ENCODE assay signal across 36 cellular contexts in the genomic region with DNA sequence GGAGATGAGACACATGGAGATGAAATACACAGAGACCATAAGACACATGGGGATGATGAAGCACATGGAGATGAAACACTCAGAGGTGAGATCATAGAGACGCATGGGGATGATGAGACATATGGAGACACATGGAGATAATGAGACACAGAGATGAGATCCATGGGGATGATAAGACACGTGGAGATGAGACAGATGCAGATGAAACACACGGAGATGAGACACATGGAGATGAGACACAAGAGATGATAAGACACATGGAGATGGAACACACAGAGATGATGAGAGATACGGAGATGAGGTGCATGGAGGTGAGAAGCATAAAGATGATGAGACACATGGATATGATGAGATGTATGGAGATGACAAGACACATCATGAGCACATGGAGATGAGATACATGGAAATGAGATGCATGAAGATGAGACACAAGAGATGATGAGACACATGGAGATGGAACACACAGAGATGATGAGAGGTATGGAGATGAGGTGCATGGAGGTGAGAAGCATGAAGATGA.
DNase-seq lines count a peak whose midpoint lies in the region; ATAC-seq, FAIRE-seq and TF ChIP-seq lines count a peak whose summit lies in the region.
"Had no signal": no experiment of that assay in that cellular context is flagged by ENCODE, and none has a peak within 500 bp of the region (broad histone marks: within the 10 kb centered on the region; RNA-seq: fewer than 3 reads in every experiment).

No MANE protein-coding gene starts in this region.

- ATAC-seq in HepG2, result no peak
- ATAC-seq in right lobe of liver, result no peak
- ATAC-seq: A549; CD8-positive, alpha-beta T cell had no signal

- in situ Hi-C loops in HepG2 (cut with HindIII; ENCODE audit: extremely low pct_ligation_motif_present, low pct_unique_long_range_greater_than_20kb), result no loop called here

- no peak overlapping the region for H3K4me3 Mint-ChIP-seq in endodermal cell
- H3K4me3 Mint-ChIP-seq: B cell; CD14-positive monocyte; CD4-positive, alpha-beta memory T cell; CD4-positive, alpha-beta T cell; CD4-positive, CD25-positive, alpha-beta regulatory T cell; CD8-positive, alpha-beta memory T cell; CD8-positive, alpha-beta T cell had no signal

- H3K9me3 Mint-ChIP-seq in endodermal cell, result no peaks in the 10 kb centered on the region

- H3K79me2 ChIP-seq in HepG2 (ENCODE audit: insufficient read depth, low read length), result no peaks in the 10 kb centered on the region

- FAIRE-seq in HepG2 (lab: Jason Lieb, UNC) (no peak), D721Med (lab: Jason Lieb, UNC) (peak; percentile 51), HTR-8/SVneo (lab: Jason Lieb, UNC) (peak; percentile 48)
- FAIRE-seq: A204.1, A549 had no signal

- no peak overlapping the region for H2AFZ ChIP-seq in HepG2 (ENCODE audit: low read length)

- no peaks in the 10 kb centered on the region; the same call in 1 of the 2 replicates for H4K20me1 ChIP-seq in HepG2 (ENCODE audit: insufficient read depth, low read length)
- H4K20me1 ChIP-seq: BLaER1; BLaER1 treated with 17β-estradiol and CSF1 and Interleukin-3, amounts not matched to agents 10 nM and 100 nM had no signal

- TF ChIP-seq CTCF in HepG2 (CRISPR knock-in tag; IDR thresholded peaks at IDR 0.05) (no peak), right lobe of liver (IDR thresholded peaks at IDR 0.05) (no peak), D721Med (IDR thresholded peaks at IDR 0.05; ENCODE audit: insufficient read depth, missing control alignments) (no peak), endodermal cell (conservative IDR thresholded peaks at IDR 0.05) (no peak)

- no peak overlapping the region for H3K4me3 ChIP-seq in HepG2 (replicated peaks in 1 of 3; ENCODE audit: insufficient read depth in 1 of 3, low read depth in 2 of 3, low read length in 3 of 3)
- no peak overlapping the region for H3K4me3 ChIP-seq in right lobe of liver
- no peak overlapping the region for H3K4me3 ChIP-seq in endodermal cell (ENCODE audit: low read length)
- H3K4me3 ChIP-seq: A549; BLaER1; BLaER1 treated with 17β-estradiol and CSF1 and Interleukin-3, amounts not matched to agents 10 nM and 100 nM had no signal

- H3K4me1 ChIP-seq in HepG2 (ENCODE audit: insufficient read depth, low read length) (no peaks in the 10 kb centered on the region), right lobe of liver (no peaks in the 10 kb centered on the region), endodermal cell (ENCODE audit: control insufficient read depth, insufficient read depth, low read length) (no peaks in the 10 kb centered on the region)
- H3K4me1 ChIP-seq: A549, Caco-2 had no signal

- H3K27me3 ChIP-seq in HepG2 (ENCODE audit: control insufficient read depth in 1 of 2, insufficient read depth in 2 of 2, low read length in 2 of 2), result no peaks in the 10 kb centered on the region
- no peaks in the 10 kb centered on the region for H3K27me3 ChIP-seq in right lobe of liver
- H3K27me3 ChIP-seq in endodermal cell (ENCODE audit: control insufficient read depth, insufficient read depth, low read length, poor library complexity, severe bottlenecking), result no peaks in the 10 kb centered on the region
- H3K27me3 ChIP-seq: BE2C; BLaER1; BLaER1 treated with 17β-estradiol and CSF1 and Interleukin-3, amounts not matched to agents 10 nM and 100 nM had no signal

- no peak overlapping the region for H3K27ac ChIP-seq in HepG2 (ENCODE audit: extremely low read length, insufficient read depth, low read length)
- H3K27ac ChIP-seq in right lobe of liver, result no peak overlapping the region
- no peak overlapping the region for H3K27ac ChIP-seq in endodermal cell (ENCODE audit: low read depth, low read length)
- H3K27ac ChIP-seq: 22Rv1; A549; BLaER1; BLaER1 treated with 17β-estradiol and CSF1 and Interleukin-3, amounts not matched to agents 10 nM and 100 nM; C4-2B had no signal

- POLR2A ChIA-PET in HepG2 (lab: Yijun Ruan, JAX), result no interaction called here

- H3K4me2 ChIP-seq in HepG2 (ENCODE audit: low read depth, low read length), result no peak overlapping the region
- H3K4me2 ChIP-seq: A549; BLaER1; BLaER1 treated with 17β-estradiol and CSF1 and Interleukin-3, amounts not matched to agents 10 nM and 100 nM had no signal

- TF ChIP-seq POLR2A in HepG2 (IDR thresholded peaks at IDR 0.05; ENCODE audit: insufficient read depth in 1 of 2, low read depth in 2 of 2, low read length in 2 of 2) (no peak), right lobe of liver (IDR thresholded peaks at IDR 0.05) (no peak)

- no peaks in the 10 kb centered on the region for H3K4me1 Mint-ChIP-seq in endodermal cell

- DNase-seq in HepG2 (ENCODE audit: low spot score) (no peak), right lobe of liver (no peak), D721Med (ENCODE audit: insufficient read length, low spot score) (no peak), HTR-8/SVneo (ENCODE audit: insufficient read length, low spot score) (no peak), RKO (ENCODE audit: low spot score) (peak; percentile 8), endodermal cell (no peak), hypothalamus (lab: John Stamatoyannopoulos, UW) (no peak)
- DNase-seq in activated CD8-positive, alpha-beta memory T cell treated with anti-CD3 and anti-CD28 coated beads, Interleukin-2, amount 50 U/mL, for 4 hours, result no peak
- DNase-seq: 8988T; ACHN; AML-193; BE2C; C1 segment of cervical spinal cord; Caco-2; Calu3; CD4-positive, alpha-beta memory T cell; CD4-positive, alpha-beta T cell; CD4-positive, CD25-positive, alpha-beta regulatory T cell; CD8-positive, alpha-beta memory T cell; CD8-positive, alpha-beta T cell; COR-L47; DMS 273 treated with DMSO at 0.1 percent for 48 hours; DMS153; DMS53; DMS79; DMS79 treated with DMSO at 0.1 percent for 48 hours; DND-41; EL had no signal

- H3K9ac ChIP-seq in HepG2 (ENCODE audit: insufficient read depth, low read depth, low read length) (no peak overlapping the region), endodermal cell (ENCODE audit: extremely low read depth, low read length, poor library complexity, severe bottlenecking) (no peak overlapping the region)
- H3K9ac ChIP-seq: BLaER1; BLaER1 treated with 17β-estradiol and CSF1 and Interleukin-3, amounts not matched to agents 10 nM and 100 nM had no signal

- intact Hi-C loops in HepG2 (cut with micrococcal nuclease; ENCODE audit: unreplicated experiment) (no loop called here), right lobe of liver (cut with DNase I) (no loop called here)

- CTCF ChIA-PET in HepG2 (lab: Yijun Ruan, JAX; ENCODE audit: low intra/inter-chr PET ratio, low total read pairs), result no interaction called here

- H3K9me3 ChIP-seq in HepG2 (ENCODE audit: low read length), result no peaks in the 10 kb centered on the region
- H3K9me3 ChIP-seq in right lobe of liver, result no peaks in the 10 kb centered on the region
- H3K9me3 ChIP-seq in endodermal cell (ENCODE audit: control insufficient read depth, low read length), result no peaks in the 10 kb centered on the region
- H3K9me3 ChIP-seq: A549, BE2C, Caco-2 had no signal

- H3K36me3 ChIP-seq in HepG2 (replicated peaks in 1 of 2; ENCODE audit: control insufficient read depth in 1 of 2, insufficient read depth in 2 of 2, low read length in 2 of 2) (no peaks in the 10 kb centered on the region), right lobe of liver (no peaks in the 10 kb centered on the region), endodermal cell (ENCODE audit: control insufficient read depth, insufficient read depth, low read length) (no peaks in the 10 kb centered on the region)
- H3K36me3 ChIP-seq: BLaER1; BLaER1 treated with 17β-estradiol and CSF1 and Interleukin-3, amounts not matched to agents 10 nM and 100 nM had no signal

- no peak overlapping the region for H3K27ac Mint-ChIP-seq in endodermal cell
- H3K27ac Mint-ChIP-seq: B cell; CD14-positive monocyte; CD4-positive, alpha-beta memory T cell; CD4-positive, alpha-beta T cell; CD4-positive, CD25-positive, alpha-beta regulatory T cell; CD8-positive, alpha-beta memory T cell; CD8-positive, alpha-beta T cell had no signal

- no peak for TF ChIP-seq RAD21 in HepG2 (CRISPR knock-in tag; IDR thresholded peaks at IDR 0.05)

- WGBS in HepG2 (ENCODE audit: low lambda C conversion rate), result 9% methylated on average over 4 of the region's 4 CpGs
- 74% methylated on average over 4 of the region's 4 CpGs for WGBS in right lobe of liver (ENCODE audit: insufficient coverage, low coverage, low lambda C conversion rate, missing lambda C conversion rate)
- 90 to 94% methylated on average over 4 of the region's 4 CpGs for WGBS in endodermal cell (ENCODE audit: insufficient coverage in 1 of 2, insufficient read length in 1 of 2), 2 experiments

- BruUV-seq in HepG2 (replicated peaks; lab: Mats Ljungman, UMichigan), result no TSS peak

- H3K27me3 Mint-ChIP-seq in endodermal cell (ENCODE audit: insufficient read depth), result no peaks in the 10 kb centered on the region
- H3K27me3 Mint-ChIP-seq: B cell; CD4-positive, alpha-beta memory T cell; CD4-positive, alpha-beta T cell; CD4-positive, CD25-positive, alpha-beta regulatory T cell; CD8-positive, alpha-beta memory T cell had no signal

- no peaks in the 10 kb centered on the region for H3K36me3 Mint-ChIP-seq in endodermal cell (ENCODE audit: low read depth)
- H3K36me3 Mint-ChIP-seq: CD14-positive monocyte; CD4-positive, alpha-beta memory T cell; CD4-positive, CD25-positive, alpha-beta regulatory T cell; CD8-positive, alpha-beta memory T cell; CD8-positive, alpha-beta T cell had no signal

- TF ChIP-seq EP300 in HepG2 (IDR thresholded peaks at IDR 0.05; ENCODE audit: low read depth in 2 of 2, low read length in 2 of 2) (no peak), HepG2 (CRISPR knock-in tag; IDR thresholded peaks at IDR 0.05; ENCODE audit: borderline replicate concordance) (no peak)

TF ChIP-seq in HepG2, 621 proteins besides CTCF, POLR2A, EP300 and RAD21 (continues in another document):
- TF ChIP-seq ZNF205 (CRISPR knock-in tag; IDR thresholded peaks at IDR 0.05), result no peak
